In the genomic region with DNA sequence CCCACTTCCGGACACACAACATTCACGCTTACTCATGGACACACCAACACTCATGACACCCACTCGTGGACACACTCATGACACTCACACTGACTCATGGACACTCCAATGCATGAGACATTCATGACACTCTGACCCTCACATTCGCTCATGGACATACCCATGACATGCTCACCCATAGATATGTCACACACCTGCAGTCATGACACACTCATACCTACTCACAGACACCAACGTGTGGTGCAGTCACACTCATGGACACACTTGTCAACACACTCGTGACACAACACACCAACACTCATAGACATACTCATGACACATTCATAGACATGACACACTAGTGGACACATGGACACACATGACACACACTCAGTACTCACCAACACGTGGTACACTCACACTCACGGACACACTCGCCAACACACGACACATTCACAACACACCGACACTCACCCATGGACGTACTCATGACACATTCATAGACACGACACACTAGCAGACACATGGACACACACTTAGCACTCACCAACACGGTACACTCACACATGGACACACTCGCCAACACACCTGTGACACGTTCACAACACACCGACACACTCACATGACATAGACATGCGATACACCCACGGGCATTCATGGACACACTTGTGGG, we compare ENCODE assay signal across 18 cellular contexts.
DNase-seq lines count a peak whose midpoint lies in the region.
"Had no signal": no experiment of that assay in that cellular context is flagged by ENCODE, and none has a peak within 500 bp of the region (broad histone marks: within the 10 kb centered on the region; RNA-seq: fewer than 3 reads in every experiment).

No MANE protein-coding gene starts in this region.

- DNase-seq in stimulated activated CD4-positive, alpha-beta T cell treated with anti-CD3 and anti-CD28 coated beads, Interleukin-1b, Interleukin-23, amount 100 ng/mL, for 48 hours = peak; percentile 1
- no peak for DNase-seq in stimulated activated CD4-positive, alpha-beta T cell treated with anti-CD3 and anti-CD28 coated beads, Interleukin-4, amount 100 ng/mL, for 24 hours
- peak; percentile 7 for DNase-seq in activated CD8-positive, alpha-beta memory T cell treated with anti-CD3 and anti-CD28 coated beads, Interleukin-2, amount 50 U/mL, for 4 hours
- DNase-seq in mesenteric fat pad (ENCODE audit: low spot score) (peak; percentile 68), foreskin melanocyte (no peak), superior temporal gyrus (ENCODE audit: extremely low spot score) (no peak), NCI-H2196 (lab: John Stamatoyannopoulos, UW; ENCODE audit: unreplicated experiment) (no peak)
- DNase-seq: activated CD8-positive, alpha-beta T cell treated with anti-CD3 and anti-CD28 coated beads for 36 hours; CD4-positive, alpha-beta memory T cell; DMS153; Karpas-422; mammary epithelial cell; NCI-H187 treated with DMSO at 0.1 percent for 48 hours; NCI-H345; NCI-H82; nucleus accumbens; PC-9; SJCRH30 had no signal

Comparison
In these comparisons a context has a peak if more than half of its experiments do, and no peak if none do; other contexts are left out.
1. DNase-seq: peak in stimulated activated CD4-positive, alpha-beta T cell treated with anti-CD3 and anti-CD28 coated beads, Interleukin-1b, Interleukin-23, amount 100 ng/mL, for 48 hours (single experiment), activated CD8-positive, alpha-beta memory T cell treated with anti-CD3 and anti-CD28 coated beads, Interleukin-2, amount 50 U/mL, for 4 hours (single experiment) and mesenteric fat pad (single experiment); none in stimulated activated CD4-positive, alpha-beta T cell treated with anti-CD3 and anti-CD28 coated beads, Interleukin-4, amount 100 ng/mL, for 24 hours (single experiment), foreskin melanocyte (single experiment), superior temporal gyrus (single experiment) and NCI-H2196 (single experiment).